In the genomic region with DNA sequence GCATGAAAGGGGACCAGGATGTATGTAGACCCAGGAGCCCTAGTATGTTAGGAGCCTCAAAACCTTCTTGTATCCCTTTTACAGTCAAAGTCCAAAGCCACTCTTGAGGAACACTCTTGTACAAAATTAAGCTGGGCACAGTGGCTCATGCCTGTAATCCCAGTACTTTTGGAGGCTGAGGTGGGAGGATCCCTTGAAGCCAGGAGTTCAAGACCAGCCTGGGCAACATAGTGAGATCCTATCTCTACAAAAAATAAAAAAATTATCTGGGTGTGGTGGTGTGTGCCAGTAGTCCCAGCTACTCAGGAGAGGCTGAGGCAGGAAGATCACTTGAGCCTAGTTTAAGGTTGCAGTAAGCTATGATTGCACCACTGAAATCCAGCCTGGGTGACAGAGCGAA, we compare ENCODE assay signal across 6 cellular contexts. TPM values are rescaled to one million over a fixed set of nuclear protein-coding genes. Genes with fewer than 3 reads are reported as not detected.
"Had no signal": no experiment of that assay in that cellular context is flagged by ENCODE, and none has a peak within 500 bp of the region (broad histone marks: within the 10 kb centered on the region; RNA-seq: fewer than 3 reads in every experiment).

No MANE protein-coding gene starts in this region.

RNA-seq across cellular contexts. Expression of a gene that starts 11.8 kb away (rescaled TPM):
- total RNA-seq: naive thymus-derived CD8-positive, alpha-beta T cell; occipital lobe; posterior vena cava; psoas muscle had no signal
- polyA plus RNA-seq: naive thymus-derived CD8-positive, alpha-beta T cell; neural cell had no signal

RNA-seq across cellular contexts. Expression of a gene that starts 57.7 kb away (rescaled TPM):
- polyA plus RNA-seq: keratinocyte had no signal
